ENCODE assay signal across 31 cellular contexts in the genomic region with DNA sequence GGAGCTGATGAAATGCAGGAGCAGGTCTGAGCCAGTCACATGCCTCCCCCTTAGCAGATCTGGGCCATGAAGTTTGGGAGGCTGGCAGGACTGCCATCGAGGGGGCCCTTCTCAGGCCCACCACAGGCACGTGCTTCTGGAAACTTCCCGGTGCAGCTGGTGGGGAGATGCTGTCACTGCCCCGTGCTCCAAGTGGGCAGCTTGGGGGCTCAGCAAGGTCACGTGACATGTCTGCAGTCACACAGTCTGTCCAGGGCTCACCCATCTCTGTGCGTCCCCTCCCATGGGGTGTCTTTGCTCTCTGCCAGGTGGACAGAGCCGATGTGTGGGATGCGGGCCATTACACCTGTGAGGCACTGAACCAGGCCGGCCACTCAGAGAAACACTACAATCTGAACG.
"Had no signal": no experiment of that assay in that cellular context is flagged by ENCODE, and none has a peak within 500 bp of the region (broad histone marks: within the 10 kb centered on the region; RNA-seq: fewer than 3 reads in every experiment).

No MANE protein-coding gene starts in this region.

- ATAC-seq: activated CD8-positive, alpha-beta T cell treated with anti-CD3 and anti-CD28 coated beads for 36 hours had no signal

- H3K9me3 ChIP-seq: ascending aorta had no signal

- H3K36me3 Mint-ChIP-seq: activated naive CD8-positive, alpha-beta T cell treated with anti-CD3 and anti-CD28 coated beads, Interleukin-2, amount 10 ng/mL, durations not matched to agents 7 days and 5 days had no signal

- H3K27me3 Mint-ChIP-seq: activated naive CD4-positive, alpha-beta T cell treated with anti-CD3 and anti-CD28 coated beads, Interleukin-2, amount 50 U/mL, for 24 hours had no signal

- H3K4me3 Mint-ChIP-seq: activated CD4-positive, alpha-beta T cell treated with anti-CD3 and anti-CD28 coated beads, Interleukin-2, amount 10 ng/mL, durations not matched to agents 24 days and 14 days; activated CD8-positive, alpha-beta T cell treated with anti-CD3 and anti-CD28 coated beads for 36 hours; activated naive CD4-positive, alpha-beta T cell treated with anti-CD3 and anti-CD28 coated beads, Interleukin-2, amount 50 U/mL, for 24 hours; activated naive CD8-positive, alpha-beta T cell treated with anti-CD3 and anti-CD28 coated beads, Interleukin-2, amount 10 ng/mL, durations not matched to agents 7 days and 5 days; central memory CD8-positive, alpha-beta T cell had no signal

- H3K9ac ChIP-seq: KMS-11 had no signal

- FAIRE-seq: RCC 7860 had no signal

- H3K27me3 ChIP-seq: ascending aorta, cardiac muscle cell had no signal

- H3K27ac ChIP-seq: ascending aorta, cardiac muscle cell, KMS-11, VCaP had no signal

- DNase-seq: activated CD4-positive, alpha-beta T cell treated with anti-CD3 and anti-CD28 coated beads, Interleukin-2, amount 10 ng/mL, durations not matched to agents 24 days and 14 days; activated CD4-positive, alpha-beta T cell treated with anti-CD3 and anti-CD28 coated beads, Interleukin-2, amount 50 U/mL, for 4 hours; activated CD4-positive, CD25-positive, alpha-beta regulatory T cell; activated CD8-positive, alpha-beta T cell treated with anti-CD3 and anti-CD28 coated beads for 36 hours; activated gamma-delta T cell; activated naive CD4-positive, alpha-beta T cell treated with Interleukin-2 at 50 U/mL for 16 hours; activated naive CD8-positive, alpha-beta T cell treated with anti-CD3 and anti-CD28 coated beads, Interleukin-2, amount 10 ng/mL, durations not matched to agents 7 days and 5 days; activated T-cell treated with anti-CD3 and anti-CD28 coated beads, Interleukin-2, amount 50 U/mL, for 1 hour; amygdala; MM.1S; MV-4-11; NCI-H1092 treated with DMSO at 0.1 percent for 48 hours; NCI-H1417; NCI-H187 treated with DMSO at 0.1 percent for 48 hours; NCI-H2081; NCI-H226; NCI-H446 treated with DMSO at 0.1 percent for 48 hours; NCI-H524; NCI-H69; Right ventricle myocardium superior; T-helper 1 cell; T-helper 2 cell; T-helper 9 cell had no signal

- H3K4me2 ChIP-seq: KMS-11 had no signal

- H3K36me3 ChIP-seq: ascending aorta, cardiac muscle cell had no signal

- H3K9me3 Mint-ChIP-seq: activated CD4-positive, alpha-beta T cell treated with anti-CD3 and anti-CD28 coated beads, Interleukin-2, amount 10 ng/mL, durations not matched to agents 24 days and 14 days; activated CD8-positive, alpha-beta T cell treated with anti-CD3 and anti-CD28 coated beads for 36 hours; activated naive CD4-positive, alpha-beta T cell treated with anti-CD3 and anti-CD28 coated beads, Interleukin-2, amount 50 U/mL, for 24 hours; central memory CD8-positive, alpha-beta T cell had no signal

- H3K4me3 ChIP-seq: ascending aorta, cardiac muscle cell had no signal

- H3K4me1 ChIP-seq: ascending aorta had no signal

- H3K27ac Mint-ChIP-seq: activated CD4-positive, alpha-beta T cell treated with anti-CD3 and anti-CD28 coated beads, Interleukin-2, amount 10 ng/mL, durations not matched to agents 24 days and 14 days; activated CD8-positive, alpha-beta T cell treated with anti-CD3 and anti-CD28 coated beads for 36 hours; activated naive CD4-positive, alpha-beta T cell treated with anti-CD3 and anti-CD28 coated beads, Interleukin-2, amount 50 U/mL, for 24 hours; activated naive CD8-positive, alpha-beta T cell treated with anti-CD3 and anti-CD28 coated beads, Interleukin-2, amount 10 ng/mL, durations not matched to agents 7 days and 5 days; activated T-helper 2 cell treated with anti-CD3 and anti-CD28 coated beads, Interferon-gamma antibody, Interleukin-2, Interleukin-4, amounts not matched to agents 10 μg/mL and 5 μg/mL and 100 μg/mL, durations not matched to agents 14 hours and 24 hours and 36 hours had no signal
